ENCODE assay signal across 11 cellular contexts in genomic region chr17:8968503-8968902, GRCh38.
"Had no signal": no experiment of that assay in that cellular context is flagged by ENCODE, and none has a peak within 500 bp of the region (broad histone marks: within the 10 kb centered on the region; RNA-seq: fewer than 3 reads in every experiment).

No MANE protein-coding gene starts in this region.

- ATAC-seq: gastroesophageal sphincter, heart right ventricle, left colon, lower lobe of right lung, pancreas had no signal

- DNase-seq: activated CD4-positive, CD25-positive, alpha-beta regulatory T cell treated with anti-CD3 and anti-CD28 coated beads, Interleukin-2, amount 50 U/mL, for 72 hours; activated gamma-delta T cell; heart right ventricle; left colon; lower lobe of right lung; pancreas; sigmoid colon; stimulated activated CD4-positive, alpha-beta T cell treated with anti-CD3 and anti-CD28 coated beads, Interleukin-1b, Interleukin-23, amount 100 ng/mL, for 48 hours; substantia nigra; T1000 had no signal
